12 cellular contexts compared by ENCODE assay signal in genomic region chr9:130662099-130662926, GRCh38. TPM values are rescaled to one million over a fixed set of nuclear protein-coding genes. Genes with fewer than 3 reads are reported as not detected.
A peak's percentile ranks its signal among the peaks of the same experiment; 100 is the strongest.
DNase-seq lines count a peak whose midpoint lies in the region; ATAC-seq, FAIRE-seq and TF ChIP-seq lines count a peak whose summit lies in the region.
"Had no signal": no experiment of that assay in that cellular context is flagged by ENCODE, and none has a peak within 500 bp of the region (broad histone marks: within the 10 kb centered on the region; RNA-seq: fewer than 3 reads in every experiment).

No MANE protein-coding gene starts in this region.

- H4K20me1 ChIP-seq in endothelial cell of umbilical vein (replicated peaks; ENCODE audit: control insufficient read depth, extremely low read depth, insufficient read depth, low read length) = no peaks in the 10 kb centered on the region

- 5 to 10% methylated on average over 8 to 44 of the region's 48 CpGs for WGBS in upper lobe of left lung, 2 donors

- dilution Hi-C loops in endothelial cell of umbilical vein (cut with MboI; ENCODE audit: extremely low pct_ligation_motif_present, low sequenced_read_pairs) = no loop called here

- H3K36me3 ChIP-seq in NT2/D1 (ENCODE audit: insufficient read depth, insufficient read length, low read length) (no peaks in the 10 kb centered on the region), endothelial cell of umbilical vein (ENCODE audit: control insufficient read depth in 2 of 2, extremely low read depth in 1 of 2, insufficient read depth in 2 of 2, low read length in 2 of 2) (no peaks in the 10 kb centered on the region), upper lobe of left lung (no peaks in the 10 kb centered on the region)

- no peak for TF ChIP-seq CTCF in endothelial cell of umbilical vein (IDR thresholded peaks at IDR 0.05; ENCODE audit: extremely low read depth in 1 of 2, insufficient read depth in 1 of 2, low read depth in 1 of 2, low read length in 2 of 2)
- no peak for TF ChIP-seq CTCF in MCF 10A (IDR thresholded peaks at IDR 0.05; ENCODE audit: unreplicated experiment)
- TF ChIP-seq CTCF in upper lobe of left lung (IDR thresholded peaks at IDR 0.05) = no peak

- no peak for ATAC-seq in activated CD8-positive, alpha-beta memory T cell treated with anti-CD3 and anti-CD28 coated beads, Interleukin-2, amount 10 ng/mL, durations not matched to agents 7 days and 5 days
- no peak for ATAC-seq in stimulated activated effector memory CD8-positive, alpha-beta T cell treated with anti-CD3 and anti-CD28 coated beads, Interleukin-12 subunit alpha, Interleukin-12 subunit beta, amount 100 ng/mL, for 72 hours
- no peak for ATAC-seq in upper lobe of left lung (ENCODE audit: low FRiP score in 2 of 2)

- no peak overlapping the region for H2AFZ ChIP-seq in endothelial cell of umbilical vein (ENCODE audit: low read depth, low read length)

- H3K27me3 ChIP-seq in NT2/D1 (ENCODE audit: insufficient read depth, insufficient read length) = peaks cover 99% of the 10 kb centered on the region
- peaks cover 82 to 95% of the 10 kb centered on the region in 2 experiments for H3K27me3 ChIP-seq in endothelial cell of umbilical vein (ENCODE audit: control insufficient read depth in 2 of 2, insufficient read depth in 2 of 2, low read length in 2 of 2)
- H3K27me3 ChIP-seq in upper lobe of left lung = peaks cover 0 to 98% (median 63%) of the 10 kb centered on the region in 4 donors

- peak overlapping the region; percentile 39 for H3K27ac Mint-ChIP-seq in activated CD8-positive, alpha-beta memory T cell treated with anti-CD3 and anti-CD28 coated beads, Interleukin-2, amount 10 ng/mL, durations not matched to agents 7 days and 5 days
- H3K27ac Mint-ChIP-seq in stimulated activated effector memory CD8-positive, alpha-beta T cell treated with anti-CD3 and anti-CD28 coated beads, Interleukin-12 subunit alpha, Interleukin-12 subunit beta, amount 100 ng/mL, for 72 hours = peak overlapping the region; percentile 44
- H3K27ac Mint-ChIP-seq in MCF 10A (ENCODE audit: low read depth, unreplicated experiment) = no peak overlapping the region

- H3K4me1 ChIP-seq in NT2/D1 (ENCODE audit: insufficient read depth, insufficient read length) = peaks cover 17% of the 10 kb centered on the region
- H3K4me1 ChIP-seq in endothelial cell of umbilical vein (ENCODE audit: control insufficient read depth, extremely low read depth, insufficient read depth, low read length) = no peaks in the 10 kb centered on the region
- H3K4me1 ChIP-seq in upper lobe of left lung = peaks cover 54 to 82% (median 68%) of the 10 kb centered on the region in 4 donors

- no TSS peak for BruUV-seq in endothelial cell of umbilical vein (replicated peaks; lab: Mats Ljungman, UMichigan)
- no TSS peak for BruUV-seq in MCF 10A (replicated peaks; lab: Mats Ljungman, UMichigan)

- H3K9me1 ChIP-seq in endothelial cell of umbilical vein (replicated peaks; ENCODE audit: control insufficient read depth, extremely low read depth, insufficient read depth, low read length) = no peaks in the 10 kb centered on the region

- H3K4me3 ChIP-seq in NT2/D1 (ENCODE audit: insufficient read length, low read depth) (peak overlapping the region; percentile 5), endothelial cell of umbilical vein (replicated peaks in 1 of 3; ENCODE audit: insufficient read depth in 1 of 3, low read depth in 1 of 3, low read length in 3 of 3) (no peak overlapping the region), upper lobe of left lung (peak overlapping the region in 1 of 4 donors; percentile 1)

- H3K27me3 Mint-ChIP-seq in activated CD8-positive, alpha-beta memory T cell treated with anti-CD3 and anti-CD28 coated beads, Interleukin-2, amount 10 ng/mL, durations not matched to agents 7 days and 5 days = peaks cover 78% of the 10 kb centered on the region
- H3K27me3 Mint-ChIP-seq in MCF 10A (ENCODE audit: insufficient read depth, unreplicated experiment) = peaks cover 82% of the 10 kb centered on the region

- no peaks in the 10 kb centered on the region for H3K79me2 ChIP-seq in endothelial cell of umbilical vein (ENCODE audit: control insufficient read depth, insufficient read depth, low read length)

- H3K27ac ChIP-seq in endothelial cell of umbilical vein (ENCODE audit: insufficient read depth, low read depth, low read length) (no peak overlapping the region), upper lobe of left lung (no peak overlapping the region)

- no peak overlapping the region for H3K4me3 Mint-ChIP-seq in activated CD8-positive, alpha-beta memory T cell treated with anti-CD3 and anti-CD28 coated beads, Interleukin-2, amount 10 ng/mL, durations not matched to agents 7 days and 5 days
- peak overlapping the region; percentile 50 for H3K4me3 Mint-ChIP-seq in stimulated activated effector memory CD8-positive, alpha-beta T cell treated with anti-CD3 and anti-CD28 coated beads, Interleukin-12 subunit alpha, Interleukin-12 subunit beta, amount 100 ng/mL, for 72 hours
- H3K4me3 Mint-ChIP-seq in MCF 10A (ENCODE audit: unreplicated experiment) = no peak overlapping the region

- DNase-seq in activated CD8-positive, alpha-beta memory T cell treated with anti-CD3 and anti-CD28 coated beads, Interleukin-2, amount 10 ng/mL, durations not matched to agents 7 days and 5 days = no peak
- no peak for DNase-seq in activated CD8-positive, alpha-beta memory T cell treated with anti-CD3 and anti-CD28 coated beads, Interleukin-2, amount 50 U/mL, for 48 hours
- no peak for DNase-seq in NT2/D1 (ENCODE audit: low read depth, low spot score)
- DNase-seq in endothelial cell of umbilical vein (ENCODE audit: low read depth, low spot score) = no peak
- DNase-seq in stimulated activated effector memory CD8-positive, alpha-beta T cell treated with anti-CD3 and anti-CD28 coated beads, Interleukin-12 subunit alpha, Interleukin-12 subunit beta, amount 100 ng/mL, for 72 hours (ENCODE audit: low spot score in 2 of 2) = no peak
- no peak for DNase-seq in MCF 10A (ENCODE audit: unreplicated experiment)
- DNase-seq in upper lobe of left lung = no peak
- no peak for DNase-seq in HPDE6-E6E7 (ENCODE audit: extremely low spot score)
- DNase-seq: activated CD4-positive, alpha-beta T cell treated with anti-CD3 and anti-CD28 coated beads, Interleukin-2, amount 50 U/mL, for 1 hour; aorta; Karpas-422; NCI-H2107 had no signal

- CTCF ChIA-PET in activated CD8-positive, alpha-beta memory T cell treated with anti-CD3 and anti-CD28 coated beads, Interleukin-2, amount 10 ng/mL, durations not matched to agents 7 days and 5 days (lab: Charles Lee) = interaction anchor here (2.1 kb wide), 1 partner anchor 20 kb away, joined by 7 read pairs; no protein-coding TSS in a partner anchor
- CTCF ChIA-PET in endothelial cell of umbilical vein (lab: Charles Lee) = interaction anchor here (1.0 to 1.9 kb wide), 2 partner anchors 19 to 23 kb away, joined by 3 to 7 read pairs; no protein-coding TSS in a partner anchor
- CTCF ChIA-PET in MCF 10A (lab: Yijun Ruan, JAX) = no interaction called here

- peak overlapping the region; percentile 26 for H3K9ac ChIP-seq in NT2/D1 (ENCODE audit: insufficient read length, low read depth)
- no peak overlapping the region for H3K9ac ChIP-seq in endothelial cell of umbilical vein (replicated peaks; ENCODE audit: extremely low read depth, insufficient read depth, low read length)

- H3K9me3 Mint-ChIP-seq in activated CD8-positive, alpha-beta memory T cell treated with anti-CD3 and anti-CD28 coated beads, Interleukin-2, amount 10 ng/mL, durations not matched to agents 7 days and 5 days (ENCODE audit: low read depth) = no peaks in the 10 kb centered on the region
- H3K9me3 Mint-ChIP-seq in stimulated activated effector memory CD8-positive, alpha-beta T cell treated with anti-CD3 and anti-CD28 coated beads, Interleukin-12 subunit alpha, Interleukin-12 subunit beta, amount 100 ng/mL, for 72 hours = no peaks in the 10 kb centered on the region
- no peaks in the 10 kb centered on the region for H3K9me3 Mint-ChIP-seq in MCF 10A (ENCODE audit: unreplicated experiment)

- H3K4me1 Mint-ChIP-seq in activated CD8-positive, alpha-beta memory T cell treated with anti-CD3 and anti-CD28 coated beads, Interleukin-2, amount 10 ng/mL, durations not matched to agents 7 days and 5 days = peaks cover 7% of the 10 kb centered on the region
- peaks cover 23% of the 10 kb centered on the region for H3K4me1 Mint-ChIP-seq in stimulated activated effector memory CD8-positive, alpha-beta T cell treated with anti-CD3 and anti-CD28 coated beads, Interleukin-12 subunit alpha, Interleukin-12 subunit beta, amount 100 ng/mL, for 72 hours
- H3K4me1 Mint-ChIP-seq in MCF 10A (ENCODE audit: insufficient read depth, unreplicated experiment) = no peaks in the 10 kb centered on the region

- no peak overlapping the region for H3K4me2 ChIP-seq in endothelial cell of umbilical vein (ENCODE audit: insufficient read depth, low read length)

- no peak for TF ChIP-seq EP300 in upper lobe of left lung (IDR thresholded peaks at IDR 0.05)

- intact Hi-C loops in endothelial cell of umbilical vein (cut with micrococcal nuclease) = no loop called here
- intact Hi-C loops in MCF 10A (cut with micrococcal nuclease) = no loop called here

- no peak for FAIRE-seq in endothelial cell of umbilical vein (lab: Jason Lieb, UNC)

- H3K9me3 ChIP-seq in NT2/D1 (ENCODE audit: insufficient read depth, low read length) (no peaks in the 10 kb centered on the region), endothelial cell of umbilical vein (replicated peaks; ENCODE audit: control insufficient read depth, insufficient read depth, low read length) (no peaks in the 10 kb centered on the region), upper lobe of left lung (peaks cover 0 to 4% (median 0%) of the 10 kb centered on the region in 4 donors)

- POLR2A ChIA-PET in endothelial cell of umbilical vein (lab: Charles Lee) = no interaction called here
- POLR2A ChIA-PET in MCF 10A (lab: Yijun Ruan, JAX) = no interaction called here

- TF ChIP-seq POLR2A in endothelial cell of umbilical vein (IDR thresholded peaks at IDR 0.05; ENCODE audit: low read depth, low read length) (no peak), upper lobe of left lung (IDR thresholded peaks at IDR 0.05) (no peak)

- H3K36me3 Mint-ChIP-seq in activated CD8-positive, alpha-beta memory T cell treated with anti-CD3 and anti-CD28 coated beads, Interleukin-2, amount 10 ng/mL, durations not matched to agents 7 days and 5 days = peaks cover 2% of the 10 kb centered on the region
- peaks cover 5% of the 10 kb centered on the region for H3K36me3 Mint-ChIP-seq in stimulated activated effector memory CD8-positive, alpha-beta T cell treated with anti-CD3 and anti-CD28 coated beads, Interleukin-12 subunit alpha, Interleukin-12 subunit beta, amount 100 ng/mL, for 72 hours
- no peaks in the 10 kb centered on the region for H3K36me3 Mint-ChIP-seq in MCF 10A (ENCODE audit: insufficient read depth, unreplicated experiment)

RNA-seq across cellular contexts. Expression of gene PRDM12, which starts 2.1 kb away (rescaled TPM):
- under 1 TPM; 0.14 to 0.15 TPM for total RNA-seq in activated CD8-positive, alpha-beta memory T cell treated with anti-CD3 and anti-CD28 coated beads, Interleukin-2, amount 10 ng/mL, durations not matched to agents 7 days and 5 days
- total RNA-seq in endothelial cell of umbilical vein (not detected in 2 replicates), MCF 10A (2022) (0.28 and 0.29 TPM in 2 replicates), upper lobe of left lung (under 1 TPM in 1 of 6 donors, not detected in 5; 0.10 TPM)
- not detected in 2 replicates for polyA plus RNA-seq in endothelial cell of umbilical vein
- not detected in 2 replicates for polyA plus RNA-seq in endothelial cell of umbilical vein (2011; cell fraction: cytosol; rRNA removed)
- not detected in 2 replicates for polyA plus RNA-seq in endothelial cell of umbilical vein (2011; cell fraction: nucleus; rRNA removed)
- 0.11 TPM in 1 of 2 replicates, not detected in the other for polyA plus RNA-seq in endothelial cell of umbilical vein (2012)
- polyA minus RNA-seq in endothelial cell of umbilical vein = not detected in 2 replicates
- polyA minus RNA-seq in endothelial cell of umbilical vein (2011; cell fraction: cytosol; rRNA and poly(A)+ RNA removed) = not detected
- not detected in 2 replicates for polyA minus RNA-seq in endothelial cell of umbilical vein (2011; cell fraction: nucleus; rRNA and poly(A)+ RNA removed)
- total RNA-seq: aorta had no signal
- polyA plus RNA-seq: aorta had no signal

RNA-seq across cellular contexts. Expression of gene EXOSC2, which starts 31.3 kb away (rescaled TPM):
- 10 to 100 TPM; 69.9 to 81.3 TPM for total RNA-seq in activated CD8-positive, alpha-beta memory T cell treated with anti-CD3 and anti-CD28 coated beads, Interleukin-2, amount 10 ng/mL, durations not matched to agents 7 days and 5 days
- total RNA-seq in endothelial cell of umbilical vein = 44.4 and 46.4 TPM in 2 replicates
- 21.7 and 25.5 TPM in 2 replicates for polyA plus RNA-seq in endothelial cell of umbilical vein
- 31.9 and 36.6 TPM in 2 replicates for polyA plus RNA-seq in endothelial cell of umbilical vein (2011; cell fraction: cytosol; rRNA removed)
- polyA plus RNA-seq in endothelial cell of umbilical vein (2011; cell fraction: nucleus; rRNA removed) = 52.6 and 72.7 TPM in 2 replicates
- 26.5 and 44.8 TPM in 2 replicates for polyA plus RNA-seq in endothelial cell of umbilical vein (2012)
- 33.5 and 38.8 TPM in 2 replicates for polyA minus RNA-seq in endothelial cell of umbilical vein
- polyA minus RNA-seq in endothelial cell of umbilical vein (2011; cell fraction: cytosol; rRNA and poly(A)+ RNA removed) = 153 TPM
- polyA minus RNA-seq in endothelial cell of umbilical vein (2011; cell fraction: nucleus; rRNA and poly(A)+ RNA removed) = 17.4 and 31.7 TPM in 2 replicates
- total RNA-seq in MCF 10A (2022) = 42.3 and 57.7 TPM in 2 replicates
- 10 to 100 TPM in 5 of 6 donors, 1 to 10 TPM in 1; 6.7 to 37.7 (median 17.8) TPM for total RNA-seq in upper lobe of left lung
